8 cellular contexts compared by ENCODE assay signal in the genomic region with DNA sequence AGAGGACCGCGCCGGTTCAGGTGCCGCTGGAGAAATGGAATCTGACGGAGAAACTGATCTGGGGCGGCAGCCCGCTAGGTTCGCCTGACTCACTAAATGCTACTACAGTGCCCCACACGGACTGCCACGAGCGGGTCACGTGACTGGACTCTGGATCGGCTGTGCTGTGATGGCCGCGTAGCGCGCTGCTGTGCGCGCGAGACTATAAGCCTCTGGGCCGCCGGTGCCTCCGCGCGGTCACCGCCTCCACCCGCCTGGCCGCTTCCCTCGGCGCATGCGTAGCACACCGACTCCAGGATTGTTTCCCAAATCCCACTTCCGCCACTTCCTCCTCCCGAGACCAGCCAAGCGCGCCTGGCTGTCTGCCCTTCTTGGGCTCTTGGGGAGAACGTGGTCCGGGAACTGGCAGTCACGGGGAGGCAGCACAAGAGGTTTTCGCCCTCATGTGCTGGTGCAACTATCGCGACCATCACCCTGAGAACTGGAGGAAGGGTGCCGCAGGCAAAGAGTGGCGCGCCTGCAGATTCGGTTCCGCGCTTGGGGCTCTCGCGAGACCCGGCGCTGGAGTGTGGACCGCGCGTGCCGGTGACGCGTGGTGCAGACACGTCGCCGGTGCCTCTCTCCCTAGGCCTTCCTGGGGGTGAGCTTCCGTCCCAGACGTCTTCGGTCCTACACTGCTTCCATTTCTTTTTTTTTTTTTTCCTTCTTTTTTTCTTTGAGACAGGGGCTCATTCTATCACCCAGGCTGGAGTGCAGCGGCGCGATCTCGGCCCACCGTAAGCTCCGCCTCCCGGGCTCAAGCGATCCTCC. TPM values are rescaled to one million over a fixed set of nuclear protein-coding genes. Genes with fewer than 3 reads are reported as not detected.
A peak's percentile ranks its signal among the peaks of the same experiment; 100 is the strongest.
DNase-seq lines count a peak whose midpoint lies in the region; ATAC-seq and TF ChIP-seq lines count a peak whose summit lies in the region.

No MANE protein-coding gene starts in this region.

- no peaks in the 10 kb centered on the region for H3K27me3 ChIP-seq in hepatocyte

- in situ Hi-C loops in astrocyte of the cerebellum (cut with HindIII; ENCODE audit: low sequenced_read_pairs), result no loop called here
- in situ Hi-C loops in KBM-7 (cut with MboI; ENCODE audit: low pct_unique_long_range_greater_than_20kb, low sequenced_read_pairs), result no loop called here

- H3K4me2 ChIP-seq in hepatocyte, result peak overlapping the region; percentile 79

- H3K9me2 ChIP-seq in hepatocyte (replicated peaks; ENCODE audit: insufficient read depth), result no peaks in the 10 kb centered on the region

- ATAC-seq in GM18499 (IDR thresholded peaks at IDR 0.05; ENCODE audit: insufficient read depth, unreplicated experiment) (peak; percentile 41), HG02943 (IDR thresholded peaks at IDR 0.05; ENCODE audit: low read depth, unreplicated experiment) (peak; percentile 68)

- H3K79me2 ChIP-seq in hepatocyte, result peaks cover 23% of the 10 kb centered on the region

- H3K9me3 ChIP-seq in hepatocyte (ENCODE audit: low read depth), result no peaks in the 10 kb centered on the region

- DNase-seq in NCI-H187 treated with DMSO at 0.1 percent for 48 hours (lab: John Stamatoyannopoulos, UW) (peak; percentile 59), T-helper 22 cell (ENCODE audit: low read depth) (peak; percentile 83), astrocyte of the cerebellum (ENCODE audit: low read depth) (peak; percentile 89), hepatocyte (ENCODE audit: low spot score) (peak; percentile 100), retina (peak; percentile 99), KBM-7 (no peak)

- under 1% methylated on average over 71 of the region's 72 CpGs for WGBS in hepatocyte (ENCODE audit: low lambda C conversion rate, missing lambda C conversion rate)

- no peak for TF ChIP-seq CTCF in astrocyte of the cerebellum (IDR thresholded peaks at IDR 0.05; ENCODE audit: low read depth, low read length, missing control alignments)
- no peak for TF ChIP-seq CTCF in hepatocyte (IDR thresholded peaks at IDR 0.05; ENCODE audit: poor library complexity)

- H3K36me3 ChIP-seq in hepatocyte (replicated peaks; ENCODE audit: insufficient read depth, low read depth), result no peaks in the 10 kb centered on the region

- peak overlapping the region; percentile 70 for H2AFZ ChIP-seq in hepatocyte

- peaks cover 12% of the 10 kb centered on the region for H3K4me1 ChIP-seq in hepatocyte (ENCODE audit: insufficient read depth)

- peak overlapping the region; percentile 73 for H3K4me3 ChIP-seq in astrocyte of the cerebellum (ENCODE audit: low read depth, low read length)
- H3K4me3 ChIP-seq in hepatocyte, result peak overlapping the region; percentile 62

- peak overlapping the region; percentile 97 for H3K27ac ChIP-seq in hepatocyte

- H4K20me1 ChIP-seq in hepatocyte (ENCODE audit: insufficient read depth, poor library complexity, severe bottlenecking), result no peaks in the 10 kb centered on the region

RNA-seq across cellular contexts. Expression of a gene that starts 35.8 kb away (rescaled TPM):
- total RNA-seq in hepatocyte, result 18.4 and 26.6 TPM in 2 replicates
- 9.7 and 15.6 TPM in 2 replicates for polyA plus RNA-seq in hepatocyte
